ENCODE assay signal across 8 cellular contexts in the genomic region with DNA sequence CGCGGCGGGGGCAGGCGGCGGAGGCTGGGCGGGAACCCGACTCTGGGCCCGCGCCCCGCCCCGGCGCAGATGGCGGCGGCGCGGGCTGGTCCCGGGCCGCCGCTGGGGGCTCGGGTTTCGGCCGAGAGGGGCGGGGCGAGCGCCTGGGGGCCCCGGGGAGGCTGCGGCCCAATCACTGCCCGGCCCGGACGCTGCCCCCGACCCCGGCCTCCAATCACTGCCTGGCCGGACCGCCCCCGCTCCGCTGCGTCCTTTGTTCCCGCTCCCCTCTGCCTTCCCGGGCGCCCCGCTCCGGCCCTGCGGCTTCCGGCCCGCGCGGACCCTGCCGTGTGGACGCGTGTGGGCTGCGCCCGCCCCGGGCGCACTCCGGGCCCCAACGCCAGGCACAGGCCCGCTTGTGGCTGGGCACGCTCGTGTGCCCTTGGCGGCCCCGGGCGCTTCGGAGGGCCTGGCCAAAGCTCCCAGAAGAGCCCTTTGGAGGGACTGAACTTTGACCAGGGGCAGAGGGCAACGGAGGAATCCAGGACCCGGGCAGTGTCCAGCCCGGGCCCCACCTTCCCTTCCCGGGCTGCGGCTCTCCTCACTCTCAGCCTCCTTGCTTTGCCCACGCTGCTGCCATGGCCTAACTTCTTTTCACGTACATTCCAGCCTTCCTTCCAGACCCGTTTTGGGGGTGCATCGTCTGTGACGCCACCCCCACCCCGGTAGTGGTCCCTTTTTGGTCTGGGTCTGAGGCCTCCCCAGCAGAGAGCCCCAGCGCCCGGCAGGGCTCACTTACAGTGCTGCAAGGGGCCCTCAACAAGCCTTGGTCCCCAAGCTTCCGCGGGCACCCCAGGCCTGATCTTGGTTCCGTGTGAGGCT. TPM values are rescaled to one million over a fixed set of nuclear protein-coding genes. Genes with fewer than 3 reads are reported as not detected.
A peak's percentile ranks its signal among the peaks of the same experiment; 100 is the strongest.
DNase-seq lines count a peak whose midpoint lies in the region; ATAC-seq and TF ChIP-seq lines count a peak whose summit lies in the region.

No MANE protein-coding gene starts in this region.

- TF ChIP-seq CTCF in GM20000 (IDR thresholded peaks at IDR 0.05; ENCODE audit: extremely low read depth, missing control alignments): no peak

- DNase-seq in Daoy (ENCODE audit: low read depth) (peak; percentile 88), GM20000 (ENCODE audit: low spot score) (peak; percentile 98), HS-27A (ENCODE audit: low read depth) (peak; percentile 27), foreskin melanocyte (peak; percentile 64)
- DNase-seq in activated T-cell treated with anti-CD3 and anti-CD28 coated beads, Interleukin-2, amount 50 U/mL, for 72 hours: peak; percentile 23 to 43
- DNase-seq in natural killer cell treated with Interleukin-12 subunit alpha and Interleukin-12 subunit beta and Interleukin-15 and Interleukin-18, amount 100 ng/mL, for 72 hours (ENCODE audit: low spot score): no peak
- no peak for DNase-seq in activated effector memory CD4-positive, alpha-beta T cell treated with anti-CD3 and anti-CD28 coated beads, Interleukin-2, amount 50 U/mL, for 16 hours

- peak overlapping the region; percentile 79 to 80 for H3K4me3 Mint-ChIP-seq in activated T-cell treated with anti-CD3 and anti-CD28 coated beads, Interleukin-2, amount 50 U/mL, for 72 hours
- peak overlapping the region; percentile 85 for H3K4me3 Mint-ChIP-seq in natural killer cell treated with Interleukin-12 subunit alpha and Interleukin-12 subunit beta and Interleukin-15 and Interleukin-18, amount 100 ng/mL, for 72 hours

- H3K36me3 Mint-ChIP-seq in activated T-cell treated with anti-CD3 and anti-CD28 coated beads, Interleukin-2, amount 50 U/mL, for 72 hours (ENCODE audit: insufficient read depth in 2 of 2): peaks cover 2% of the 10 kb centered on the region in 2 donors
- H3K36me3 Mint-ChIP-seq in natural killer cell treated with Interleukin-12 subunit alpha and Interleukin-12 subunit beta and Interleukin-15 and Interleukin-18, amount 100 ng/mL, for 72 hours: no peaks in the 10 kb centered on the region

- H3K27me3 Mint-ChIP-seq in activated T-cell treated with anti-CD3 and anti-CD28 coated beads, Interleukin-2, amount 50 U/mL, for 72 hours (ENCODE audit: low read depth): peaks cover 24% of the 10 kb centered on the region
- H3K27me3 Mint-ChIP-seq in natural killer cell treated with Interleukin-12 subunit alpha and Interleukin-12 subunit beta and Interleukin-15 and Interleukin-18, amount 100 ng/mL, for 72 hours: peaks cover 6 to 10% of the 10 kb centered on the region in 2 donors

- peak; percentile 55 to 66 for ATAC-seq in activated T-cell treated with anti-CD3 and anti-CD28 coated beads, Interleukin-2, amount 50 U/mL, for 72 hours (replicated peaks in 1 of 2)
- peak; percentile 58 to 73 for ATAC-seq in natural killer cell treated with Interleukin-12 subunit alpha and Interleukin-12 subunit beta and Interleukin-15 and Interleukin-18, amount 100 ng/mL, for 72 hours
- ATAC-seq in GM19324 (IDR thresholded peaks at IDR 0.05; ENCODE audit: low FRiP score, unreplicated experiment): no peak

- peaks cover 30% of the 10 kb centered on the region for H3K4me1 Mint-ChIP-seq in activated T-cell treated with anti-CD3 and anti-CD28 coated beads, Interleukin-2, amount 50 U/mL, for 72 hours (ENCODE audit: low read depth)
- H3K4me1 Mint-ChIP-seq in natural killer cell treated with Interleukin-12 subunit alpha and Interleukin-12 subunit beta and Interleukin-15 and Interleukin-18, amount 100 ng/mL, for 72 hours (ENCODE audit: low read depth in 2 of 2): peaks cover 4 to 8% of the 10 kb centered on the region in 2 donors

- no peak overlapping the region for H3K27ac Mint-ChIP-seq in activated T-cell treated with anti-CD3 and anti-CD28 coated beads, Interleukin-2, amount 50 U/mL, for 72 hours
- H3K27ac Mint-ChIP-seq in natural killer cell treated with Interleukin-12 subunit alpha and Interleukin-12 subunit beta and Interleukin-15 and Interleukin-18, amount 100 ng/mL, for 72 hours: peak overlapping the region in 1 of 2 donors; percentile 70

- H3K9me3 Mint-ChIP-seq in activated T-cell treated with anti-CD3 and anti-CD28 coated beads, Interleukin-2, amount 50 U/mL, for 72 hours: no peaks in the 10 kb centered on the region
- no peaks in the 10 kb centered on the region for H3K9me3 Mint-ChIP-seq in natural killer cell treated with Interleukin-12 subunit alpha and Interleukin-12 subunit beta and Interleukin-15 and Interleukin-18, amount 100 ng/mL, for 72 hours

RNA-seq across cellular contexts. Expression of a gene that starts 27.1 kb away (rescaled TPM):
- 969 and 1,053 TPM in 2 replicates for total RNA-seq in Daoy (2014; rRNA removed; shearing (Covaris generic))
- 1,000 to 10,000 TPM; 1,057 to 1,154 TPM for total RNA-seq in activated T-cell treated with anti-CD3 and anti-CD28 coated beads, Interleukin-2, amount 50 U/mL, for 72 hours
- total RNA-seq in natural killer cell treated with Interleukin-12 subunit alpha and Interleukin-12 subunit beta and Interleukin-15 and Interleukin-18, amount 100 ng/mL, for 72 hours: 1,000 to 10,000 TPM; 1,013 to 1,764 TPM

Comparison
In these comparisons a context has a peak if more than half of its experiments do, and no peak if none do; other contexts are left out.
1. DNase-seq: peak in Daoy (single experiment), GM20000 (single experiment), HS-27A (single experiment), activated T-cell treated with anti-CD3 and anti-CD28 coated beads, Interleukin-2, amount 50 U/mL, for 72 hours (2 of 2) and foreskin melanocyte (single experiment); none in natural killer cell treated with Interleukin-12 subunit alpha and Interleukin-12 subunit beta and Interleukin-15 and Interleukin-18, amount 100 ng/mL, for 72 hours (single experiment) and activated effector memory CD4-positive, alpha-beta T cell treated with anti-CD3 and anti-CD28 coated beads, Interleukin-2, amount 50 U/mL, for 16 hours (single experiment).